Comparison of ENCODE assay signal across 14 cellular contexts in genomic region chrX:56572975-56573374, GRCh38.
"Had no signal": no experiment of that assay in that cellular context is flagged by ENCODE, and none has a peak within 500 bp of the region (broad histone marks: within the 10 kb centered on the region; RNA-seq: fewer than 3 reads in every experiment).

No MANE protein-coding gene starts in this region.

- H3K27me3 ChIP-seq: cardiac muscle cell, SJSA1, spleen, testis had no signal

- H3K4me3 ChIP-seq: cardiac muscle cell, left ventricle myocardium inferior, SJSA1, spleen, testis had no signal

- H3K27me3 Mint-ChIP-seq: activated naive CD4-positive, alpha-beta T cell treated with anti-CD3 and anti-CD28 coated beads, Interleukin-2, amount 50 U/mL, for 24 hours had no signal

- H3K36me3 ChIP-seq: cardiac muscle cell, left ventricle myocardium inferior, SJSA1 had no signal

- H3K4me1 ChIP-seq: SJSA1, testis had no signal

- ATAC-seq: sciatic nerve had no signal

- FAIRE-seq: kidney had no signal

- DNase-seq: activated CD8-positive, alpha-beta memory T cell treated with anti-CD3 and anti-CD28 coated beads, Interleukin-2, amount 50 U/mL, for 4 hours; aorta; kidney; left ventricle myocardium inferior; mesendoderm; stimulated activated naive CD4-positive, alpha-beta T cell treated with Interleukin-2 at 50 U/mL for 16 hours; SW 1271; T-helper 9 cell; testis had no signal

- H3K9me3 ChIP-seq: left ventricle myocardium inferior, SJSA1, spleen, testis had no signal

- H3K27ac ChIP-seq: cardiac muscle cell, left ventricle myocardium inferior, SJSA1, spleen, testis had no signal
